In the genomic region with DNA sequence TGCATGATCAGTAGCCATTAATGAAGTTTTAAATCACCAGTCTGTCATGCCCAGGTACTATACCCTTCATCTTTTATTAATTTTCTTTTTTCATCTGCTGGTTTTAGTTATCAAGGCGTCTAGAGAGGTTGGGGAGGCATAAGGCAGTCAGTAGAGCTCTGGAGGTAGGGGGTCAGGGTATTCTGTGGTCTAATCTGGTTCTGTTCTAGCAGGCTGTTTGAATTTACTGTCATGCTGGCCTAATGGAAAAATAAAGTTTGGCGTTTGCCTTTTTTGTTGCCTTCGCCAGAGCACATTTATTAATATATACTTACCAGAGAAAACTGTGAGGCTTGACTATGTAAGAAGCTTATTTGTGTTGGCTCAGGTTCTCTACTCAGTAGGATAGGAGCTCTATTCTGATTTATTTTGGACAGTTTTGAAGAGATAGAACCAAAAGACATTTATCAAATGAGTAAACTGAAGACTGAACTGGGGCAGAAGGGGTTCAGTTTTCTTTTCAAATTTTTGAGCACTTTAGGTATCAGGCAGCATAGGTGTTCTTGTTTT, we compare ENCODE assay signal across 10 cellular contexts. TPM values are rescaled to one million over a fixed set of nuclear protein-coding genes. Genes with fewer than 3 reads are reported as not detected.
DNase-seq lines count a peak whose midpoint lies in the region; ATAC-seq, FAIRE-seq and TF ChIP-seq lines count a peak whose summit lies in the region.
"Had no signal": no experiment of that assay in that cellular context is flagged by ENCODE, and none has a peak within 500 bp of the region (broad histone marks: within the 10 kb centered on the region; RNA-seq: fewer than 3 reads in every experiment).

No MANE protein-coding gene starts in this region.

- BruUV-seq in A673 (replicated peaks; lab: Mats Ljungman, UMichigan) = no TSS peak

- intact Hi-C loops in A673 (cut with micrococcal nuclease; ENCODE audit: unreplicated experiment) = no loop called here

- H3K27me3 ChIP-seq in A673 (replicated peaks; ENCODE audit: insufficient read depth, low read depth, low read length, poor library complexity) = no peaks in the 10 kb centered on the region
- no peaks in the 10 kb centered on the region for H3K27me3 ChIP-seq in neuronal stem cell (ENCODE audit: control insufficient read depth in 3 of 3, insufficient read depth in 3 of 3, low read depth in 1 of 3, low read length in 3 of 3)

- no peak overlapping the region for H3K23ac ChIP-seq in neuronal stem cell (ENCODE audit: low read depth, low read length, poor library complexity)

- no peak overlapping the region for H2BK120ac ChIP-seq in neuronal stem cell (ENCODE audit: low read depth, low read length)

- H3K18ac ChIP-seq in neuronal stem cell (ENCODE audit: low read length) = no peak overlapping the region

- peak; percentile 62 for FAIRE-seq in GM19239 (lab: Jason Lieb, UNC)

- no CpG with 5 or more reads among the region's 3 CpGs for WGBS in neuronal stem cell (ENCODE audit: extremely low coverage in 2 of 2, insufficient read length in 2 of 2, insufficient replicate concordance in 1 of 2), 2 donors

- H3K4me1 ChIP-seq in A673 (ENCODE audit: insufficient read depth, low read length, poor library complexity, severe bottlenecking) (peaks cover 42% of the 10 kb centered on the region), neuronal stem cell (ENCODE audit: control insufficient read depth in 2 of 2, insufficient read depth in 1 of 2, low read depth in 1 of 2, low read length in 2 of 2) (peaks cover 0 to under 1% of the 10 kb centered on the region in 2 donors)

- H3K79me1 ChIP-seq in neuronal stem cell (ENCODE audit: low read depth, low read length) = no peaks in the 10 kb centered on the region

- no peak overlapping the region for H4K8ac ChIP-seq in neuronal stem cell (ENCODE audit: low read depth, low read length)

- H3K36me3 ChIP-seq in A673 (ENCODE audit: insufficient read depth, low read length, poor library complexity, severe bottlenecking) (no peaks in the 10 kb centered on the region), neuronal stem cell (replicated peaks in 1 of 2; ENCODE audit: control insufficient read depth in 2 of 2, insufficient read depth in 2 of 2, low read length in 2 of 2) (peaks cover 0 to 8% of the 10 kb centered on the region in 2 donors)

- no peaks in the 10 kb centered on the region for H3K27me3 Mint-ChIP-seq in brain
- H3K27me3 Mint-ChIP-seq in natural killer cell treated with Interleukin-12 subunit alpha and Interleukin-12 subunit beta and Interleukin-15 and Interleukin-18, amount 100 ng/mL, for 72 hours = no peaks in the 10 kb centered on the region

- ATAC-seq in natural killer cell treated with Interleukin-12 subunit alpha and Interleukin-12 subunit beta and Interleukin-15 and Interleukin-18, amount 100 ng/mL, for 72 hours = no peak
- ATAC-seq in GM19397 (IDR thresholded peaks at IDR 0.05; ENCODE audit: unreplicated experiment) = no peak

- CTCF ChIA-PET in A673 (lab: Charles Lee) = no interaction called here

- no peak overlapping the region for H3K4me3 Mint-ChIP-seq in brain
- H3K4me3 Mint-ChIP-seq in natural killer cell treated with Interleukin-12 subunit alpha and Interleukin-12 subunit beta and Interleukin-15 and Interleukin-18, amount 100 ng/mL, for 72 hours = no peak overlapping the region

- no peak overlapping the region for H2AFZ ChIP-seq in neuronal stem cell (ENCODE audit: low read length)

- no peak overlapping the region for H3K4me2 ChIP-seq in neuronal stem cell (ENCODE audit: insufficient read depth, low read length, poor library complexity, severe bottlenecking)

- H2BK12ac ChIP-seq in neuronal stem cell (ENCODE audit: low read length) = no peak overlapping the region

- H3K4me3 ChIP-seq in A673 (ENCODE audit: low read depth, low read length, poor library complexity, severe bottlenecking) = no peak overlapping the region
- H3K4me3 ChIP-seq in neuronal stem cell (ENCODE audit: low read length in 2 of 2) = no peak overlapping the region

- H3K4ac ChIP-seq in neuronal stem cell (ENCODE audit: low read length) = no peak overlapping the region

- peak overlapping the region in 4 of 5 experiments; percentile 18 to 89 (median 59) for H3K27ac Mint-ChIP-seq in brain
- H3K27ac Mint-ChIP-seq in natural killer cell treated with Interleukin-12 subunit alpha and Interleukin-12 subunit beta and Interleukin-15 and Interleukin-18, amount 100 ng/mL, for 72 hours = peak overlapping the region; percentile 10 to 22

- no peak overlapping the region for H2AK5ac ChIP-seq in neuronal stem cell (ENCODE audit: low read depth, low read length)

- TF ChIP-seq CTCF in A673 (conservative IDR thresholded peaks at IDR 0.05; ENCODE audit: low read depth, low read length) (no peak), brain (conservative IDR thresholded peaks at IDR 0.05) (no peak)

- no peak overlapping the region for H2BK15ac ChIP-seq in neuronal stem cell (ENCODE audit: low read length)

- H3K9me3 ChIP-seq in A673 (ENCODE audit: low read depth, low read length, poor library complexity, severe bottlenecking) (no peaks in the 10 kb centered on the region), neuronal stem cell (replicated peaks in 1 of 2; ENCODE audit: control insufficient read depth in 2 of 2, insufficient read depth in 1 of 2, low read depth in 1 of 2, low read length in 2 of 2) (peaks cover 0 to 6% of the 10 kb centered on the region in 2 donors)

- peak overlapping the region; percentile 47 for H3K27ac ChIP-seq in A673 (ENCODE audit: low read depth, low read length, poor library complexity, severe bottlenecking)
- H3K27ac ChIP-seq in neuronal stem cell (replicated peaks; ENCODE audit: low read length) = no peak overlapping the region

- H2BK5ac ChIP-seq in neuronal stem cell (ENCODE audit: low read length) = no peak overlapping the region

- POLR2A ChIA-PET in A673 (lab: Charles Lee; ENCODE audit: low non-redundant PET) = no interaction called here

- H3K14ac ChIP-seq in neuronal stem cell (ENCODE audit: low read length) = no peak overlapping the region

- DNase-seq in A673 (ENCODE audit: low spot score) (no peak), GM19239 (ENCODE audit: insufficient read length, low spot score) (no peak), dermis blood vessel endothelial cell (no peak), HPDE6-E6E7 (ENCODE audit: extremely low spot score) (no peak), neuronal stem cell (ENCODE audit: low spot score) (no peak)
- DNase-seq in natural killer cell treated with Interleukin-12 subunit alpha and Interleukin-12 subunit beta and Interleukin-15 and Interleukin-18, amount 100 ng/mL, for 72 hours (ENCODE audit: low spot score) = no peak
- DNase-seq: activated T-cell treated with anti-CD3 and anti-CD28 coated beads for 4 hours, NCI-H1105 treated with DMSO at 0.1 percent for 48 hours had no signal

- no peak overlapping the region for H3K9ac ChIP-seq in neuronal stem cell (ENCODE audit: low read depth, low read length, poor library complexity)

- peaks cover 59% of the 10 kb centered on the region for H3K36me3 Mint-ChIP-seq in brain
- H3K36me3 Mint-ChIP-seq in natural killer cell treated with Interleukin-12 subunit alpha and Interleukin-12 subunit beta and Interleukin-15 and Interleukin-18, amount 100 ng/mL, for 72 hours = no peaks in the 10 kb centered on the region

- peaks cover 0 to 18% (median 3%) of the 10 kb centered on the region in 5 experiments for H3K9me3 Mint-ChIP-seq in brain
- H3K9me3 Mint-ChIP-seq in natural killer cell treated with Interleukin-12 subunit alpha and Interleukin-12 subunit beta and Interleukin-15 and Interleukin-18, amount 100 ng/mL, for 72 hours = no peaks in the 10 kb centered on the region

- peaks cover 53% of the 10 kb centered on the region for H3K4me1 Mint-ChIP-seq in brain
- peaks cover 34 to 44% of the 10 kb centered on the region in 2 donors for H3K4me1 Mint-ChIP-seq in natural killer cell treated with Interleukin-12 subunit alpha and Interleukin-12 subunit beta and Interleukin-15 and Interleukin-18, amount 100 ng/mL, for 72 hours (ENCODE audit: low read depth in 2 of 2)

- H4K91ac ChIP-seq in neuronal stem cell (ENCODE audit: low read depth, low read length, poor library complexity) = no peak overlapping the region

RNA-seq across cellular contexts. Expression of gene TMEM131L, which starts 46.9 kb away (rescaled TPM):
- total RNA-seq in A673 (2021) (17.0 and 18.4 TPM in 2 replicates), dermis blood vessel endothelial cell (16.2 and 25.3 TPM in 2 replicates)
- polyA plus RNA-seq in brain (ENCODE audit: insufficient read depth, low read depth, low replicate concordance) = 3.7 TPM
- total RNA-seq in natural killer cell treated with Interleukin-12 subunit alpha and Interleukin-12 subunit beta and Interleukin-15 and Interleukin-18, amount 100 ng/mL, for 72 hours = 10 to 100 TPM; 35.8 to 42.3 TPM
- polyA plus RNA-seq in neuronal stem cell (2013, experiment 1 of 2) = 10.3 TPM
- 10.2 TPM for polyA plus RNA-seq in neuronal stem cell (2013, experiment 2 of 2)
